In genomic region chr15:43771816-43772215, GRCh38 we compare ENCODE assay signal across 25 cellular contexts. TPM values are rescaled to one million over a fixed set of nuclear protein-coding genes. Genes with fewer than 3 reads are reported as not detected.
DNase-seq lines count a peak whose midpoint lies in the region; ATAC-seq and TF ChIP-seq lines count a peak whose summit lies in the region.
"Had no signal": no experiment of that assay in that cellular context is flagged by ENCODE, and none has a peak within 500 bp of the region (broad histone marks: within the 10 kb centered on the region; RNA-seq: fewer than 3 reads in every experiment).

No MANE protein-coding gene starts in this region.

- H3K4me3 ChIP-seq in right atrium auricular region (no peak overlapping the region), epithelial cell of esophagus (ENCODE audit: low read length) (no peak overlapping the region)
- H3K4me3 ChIP-seq: Peyer's patch, SK-N-MC, stomach had no signal

- no peak for DNase-seq in Right ventricle myocardium inferior (ENCODE audit: missing footprints)
- no peak for DNase-seq in right atrium auricular region (ENCODE audit: low spot score)
- DNase-seq in epithelial cell of esophagus (ENCODE audit: low read depth), result peak; percentile 78
- DNase-seq in left colon, result no peak
- DNase-seq in effector CD8-positive, alpha-beta T cell (lab: John Stamatoyannopoulos, UW), result no peak
- no peak for DNase-seq in D341Med (ENCODE audit: low spot score)
- no peak for DNase-seq in NCI-H1105 treated with DMSO at 0.1 percent for 48 hours (lab: John Stamatoyannopoulos, UW)
- DNase-seq: activated CD4-positive, CD25-positive, alpha-beta regulatory T cell; caudate nucleus; CD8-positive, alpha-beta T cell; HCEC 1CT; hypothalamus; islet precursor cell; naive thymus-derived CD4-positive, alpha-beta T cell; NCI-H1694; NCI-H226; Peyer's patch; posterior cingulate gyrus; stimulated activated CD4-positive, alpha-beta T cell treated with anti-CD3 and anti-CD28 coated beads, Interleukin-4, amount 100 ng/mL, for 1 hour; stomach had no signal

- ATAC-seq in Right ventricle myocardium inferior (peak; percentile 49), left colon (peak; percentile 4), GM18502 (IDR thresholded peaks at IDR 0.05; ENCODE audit: poor library complexity, unreplicated experiment) (no peak)
- ATAC-seq: activated T-helper 17 cell treated with anti-CD3 and anti-CD28 coated beads, Interleukin-2, amount 50 U/mL, for 72 hours; CD8-positive, alpha-beta T cell; naive thymus-derived CD4-positive, alpha-beta T cell had no signal

- no peaks in the 10 kb centered on the region for H3K27me3 ChIP-seq in right atrium auricular region
- H3K27me3 ChIP-seq: Peyer's patch, stomach had no signal

- peaks cover 71% of the 10 kb centered on the region for H3K36me3 ChIP-seq in right atrium auricular region

- no peak overlapping the region for H3K27ac ChIP-seq in right atrium auricular region
- H3K27ac ChIP-seq: SK-N-MC, stomach had no signal

- TF ChIP-seq CTCF in right atrium auricular region (IDR thresholded peaks at IDR 0.05) (no peak), epithelial cell of esophagus (IDR thresholded peaks at IDR 0.05; ENCODE audit: insufficient read depth, low read depth, low read length, missing control alignments) (no peak)

- H3K9me3 ChIP-seq in right atrium auricular region, result no peaks in the 10 kb centered on the region
- H3K9me3 ChIP-seq: Peyer's patch, stomach had no signal

- peaks cover 0 to 11% of the 10 kb centered on the region in 2 donors for H3K4me1 ChIP-seq in right atrium auricular region

- intact Hi-C loops in Right ventricle myocardium inferior (cut with DNase I), result loop anchor here (10.0 kb wide), 1 partner anchor 53 kb away; the partner anchor contains the start of genes MFAP1 and WDR76
- intact Hi-C loops in left colon (cut with DNase I, micrococcal nuclease), result no loop called here

RNA-seq across cellular contexts. Expression of gene ELL3, which starts 5.0 kb away (rescaled TPM):
- 1.5 TPM for total RNA-seq in Right ventricle myocardium inferior
- 1 to 10 TPM; 2.4 to 2.6 TPM for total RNA-seq in right atrium auricular region
- 10 to 100 TPM; 27.7 to 34.6 TPM for total RNA-seq in left colon

RNA-seq across cellular contexts. Expression of gene SERF2, which starts 20.3 kb away (rescaled TPM):
- total RNA-seq in Right ventricle myocardium inferior (1,102 TPM), right atrium auricular region (100 to 1,000 TPM; 651 to 803 TPM), left colon (1,000 to 10,000 TPM; 1,073 to 1,095 TPM)

RNA-seq across cellular contexts. Expression of gene PDIA3, which starts 25.6 kb away (rescaled TPM):
- 166 TPM for total RNA-seq in Right ventricle myocardium inferior
- total RNA-seq in right atrium auricular region, result 10 to 100 TPM; 77.9 to 82.4 TPM
- 100 to 1,000 TPM; 329 to 412 TPM for total RNA-seq in left colon

RNA-seq across cellular contexts. Expression of gene SERINC4, which starts 28.2 kb away (rescaled TPM):
- total RNA-seq in Right ventricle myocardium inferior, result 0.30 TPM
- under 1 TPM in 1 of 2 donors, not detected in 1; 0.71 TPM for total RNA-seq in right atrium auricular region
- total RNA-seq in left colon, result under 1 TPM in 1 of 2 donors, not detected in 1; 0.12 TPM
- total RNA-seq: M059J, Peyer's patch, stomach, urinary bladder had no signal

RNA-seq across cellular contexts. Expression of gene HYPK, which starts 28.6 kb away (rescaled TPM):
- total RNA-seq in Right ventricle myocardium inferior, result 16.4 TPM
- 10 to 100 TPM; 15.0 to 16.5 TPM for total RNA-seq in right atrium auricular region
- total RNA-seq in left colon, result 10 to 100 TPM; 10.4 to 11.6 TPM

Comparison
In these comparisons a context has a peak if more than half of its experiments do, and no peak if none do; other contexts are left out.
1. RNA of gene ELL3, which starts 5.0 kb away (total RNA-seq): 27.7 to 34.6 TPM in left colon; 2.4 to 2.6 TPM in right atrium auricular region and 1.5 TPM in Right ventricle myocardium inferior (single experiment); every median in the first group is over 4 times any median in the second.